15 cellular contexts compared by ENCODE assay signal in the genomic region with DNA sequence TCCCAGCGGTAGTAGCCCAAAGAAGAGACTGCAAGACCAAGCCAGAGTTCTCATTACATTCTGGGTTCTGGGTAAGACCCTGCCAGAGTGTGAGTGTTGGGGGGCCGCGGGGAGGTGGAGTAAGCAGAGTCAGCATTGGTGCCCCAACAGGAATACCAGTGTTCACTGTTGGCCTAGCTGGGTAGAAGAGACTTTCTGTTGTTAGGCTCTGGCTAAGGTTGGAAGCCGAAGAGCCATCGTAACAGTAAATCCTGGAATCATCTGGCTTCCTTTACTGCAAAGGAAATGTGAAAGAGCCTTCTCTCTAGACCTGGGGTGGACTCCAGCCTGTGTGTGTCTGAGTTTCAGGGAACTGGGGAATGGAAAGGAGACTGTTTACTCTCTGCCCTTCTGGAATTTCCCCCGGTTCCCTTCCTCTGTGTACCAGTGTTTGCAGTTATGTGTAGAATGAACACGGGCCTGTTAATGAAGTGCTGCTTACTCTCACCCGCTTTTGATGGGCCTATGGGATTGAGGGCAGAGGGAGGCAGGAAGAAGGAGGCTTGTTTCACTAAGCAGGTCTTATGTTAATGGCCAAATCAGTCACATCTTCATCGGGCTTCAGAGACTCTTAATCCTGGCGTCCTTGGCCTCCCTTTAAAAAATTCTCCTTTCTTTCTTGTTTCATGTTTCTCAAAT.
DNase-seq lines count a peak whose midpoint lies in the region; ATAC-seq and TF ChIP-seq lines count a peak whose summit lies in the region.
"Had no signal": no experiment of that assay in that cellular context is flagged by ENCODE, and none has a peak within 500 bp of the region (broad histone marks: within the 10 kb centered on the region; RNA-seq: fewer than 3 reads in every experiment).

No MANE protein-coding gene starts in this region.

- intact Hi-C loops in mucosa of descending colon (cut with DNase I, micrococcal nuclease): no loop called here

- H3K4me3 Mint-ChIP-seq in activated naive CD8-positive, alpha-beta T cell treated with anti-CD3 and anti-CD28 coated beads, Interleukin-2, amount 10 ng/mL, durations not matched to agents 7 days and 5 days: no peak overlapping the region
- no peak overlapping the region for H3K4me3 Mint-ChIP-seq in activated naive CD8-positive, alpha-beta T cell treated with anti-CD3 and anti-CD28 coated beads for 36 hours
- no peak overlapping the region for H3K4me3 Mint-ChIP-seq in type B pancreatic cell
- H3K4me3 Mint-ChIP-seq: activated naive CD4-positive, alpha-beta T cell treated with anti-CD3 and anti-CD28 coated beads, Interleukin-2, amount 10 ng/mL, durations not matched to agents 7 days and 5 days had no signal

- TF ChIP-seq CTCF in coronary artery (IDR thresholded peaks at IDR 0.05) (no peak), mucosa of descending colon (IDR thresholded peaks at IDR 0.05) (no peak), type B pancreatic cell (conservative IDR thresholded peaks at IDR 0.05) (no peak), GM13977 (IDR thresholded peaks at IDR 0.05; ENCODE audit: extremely low read depth, insufficient read depth, missing control alignments) (no peak)

- H3K27ac ChIP-seq in coronary artery: peak overlapping the region; percentile 34 to 71
- H3K27ac ChIP-seq: epithelial cell of prostate had no signal

- H3K4me1 Mint-ChIP-seq in activated naive CD8-positive, alpha-beta T cell treated with anti-CD3 and anti-CD28 coated beads, Interleukin-2, amount 10 ng/mL, durations not matched to agents 7 days and 5 days: peaks cover 9% of the 10 kb centered on the region
- H3K4me1 Mint-ChIP-seq in activated naive CD8-positive, alpha-beta T cell treated with anti-CD3 and anti-CD28 coated beads for 36 hours: peaks cover 10% of the 10 kb centered on the region
- H3K4me1 Mint-ChIP-seq in type B pancreatic cell (ENCODE audit: unreplicated experiment): peaks cover 38% of the 10 kb centered on the region

- no peak for ATAC-seq in activated naive CD8-positive, alpha-beta T cell treated with anti-CD3 and anti-CD28 coated beads, Interleukin-2, amount 10 ng/mL, durations not matched to agents 7 days and 5 days (ENCODE audit: low read depth)
- ATAC-seq in mucosa of descending colon (peak; percentile 60), HG02678 (IDR thresholded peaks at IDR 0.05; ENCODE audit: unreplicated experiment) (no peak)
- ATAC-seq: activated CD4-positive, CD25-positive, alpha-beta regulatory T cell treated with anti-CD3 and anti-CD28 coated beads, Interleukin-2, amount 50 U/mL, for 24 hours had no signal

- H3K9me3 Mint-ChIP-seq in activated naive CD8-positive, alpha-beta T cell treated with anti-CD3 and anti-CD28 coated beads, Interleukin-2, amount 10 ng/mL, durations not matched to agents 7 days and 5 days: no peaks in the 10 kb centered on the region
- no peaks in the 10 kb centered on the region for H3K9me3 Mint-ChIP-seq in activated naive CD8-positive, alpha-beta T cell treated with anti-CD3 and anti-CD28 coated beads for 36 hours
- H3K9me3 Mint-ChIP-seq in type B pancreatic cell: no peaks in the 10 kb centered on the region
- H3K9me3 Mint-ChIP-seq: activated naive CD4-positive, alpha-beta T cell treated with anti-CD3 and anti-CD28 coated beads, Interleukin-2, amount 10 ng/mL, durations not matched to agents 7 days and 5 days had no signal

- peaks cover 7% of the 10 kb centered on the region for H3K4me1 ChIP-seq in mucosa of descending colon (ENCODE audit: low read depth)

- H3K4me3 ChIP-seq in coronary artery (no peak overlapping the region), mucosa of descending colon (no peak overlapping the region)

- no peaks in the 10 kb centered on the region for H3K27me3 Mint-ChIP-seq in activated naive CD8-positive, alpha-beta T cell treated with anti-CD3 and anti-CD28 coated beads, Interleukin-2, amount 10 ng/mL, durations not matched to agents 7 days and 5 days
- H3K27me3 Mint-ChIP-seq in activated naive CD8-positive, alpha-beta T cell treated with anti-CD3 and anti-CD28 coated beads for 36 hours: no peaks in the 10 kb centered on the region
- H3K27me3 Mint-ChIP-seq in type B pancreatic cell: no peaks in the 10 kb centered on the region
- H3K27me3 Mint-ChIP-seq: activated naive CD4-positive, alpha-beta T cell treated with anti-CD3 and anti-CD28 coated beads, Interleukin-2, amount 10 ng/mL, durations not matched to agents 7 days and 5 days had no signal

- no peaks in the 10 kb centered on the region for H3K36me3 ChIP-seq in mucosa of descending colon (ENCODE audit: low read depth)

- H3K27ac Mint-ChIP-seq in activated naive CD8-positive, alpha-beta T cell treated with anti-CD3 and anti-CD28 coated beads, Interleukin-2, amount 10 ng/mL, durations not matched to agents 7 days and 5 days: peak overlapping the region; percentile 15
- H3K27ac Mint-ChIP-seq in activated naive CD8-positive, alpha-beta T cell treated with anti-CD3 and anti-CD28 coated beads for 36 hours: no peak overlapping the region
- peak overlapping the region; percentile 66 for H3K27ac Mint-ChIP-seq in type B pancreatic cell
- H3K27ac Mint-ChIP-seq: activated naive CD4-positive, alpha-beta T cell treated with anti-CD3 and anti-CD28 coated beads, Interleukin-2, amount 10 ng/mL, durations not matched to agents 7 days and 5 days had no signal

- in situ Hi-C loops in GM13977 (cut with MboI; ENCODE audit: low pct_unique_long_range_greater_than_20kb, low sequenced_read_pairs, unreplicated experiment): no loop called here

- DNase-seq in activated naive CD8-positive, alpha-beta T cell treated with anti-CD3 and anti-CD28 coated beads, Interleukin-2, amount 10 ng/mL, durations not matched to agents 7 days and 5 days: no peak
- no peak for DNase-seq in activated naive CD8-positive, alpha-beta T cell treated with anti-CD3 and anti-CD28 coated beads for 36 hours
- no peak for DNase-seq in coronary artery (ENCODE audit: low spot score)
- DNase-seq in mucosa of descending colon: no peak
- no peak for DNase-seq in type B pancreatic cell (ENCODE audit: extremely low spot score, unreplicated experiment)
- DNase-seq in GM13977 (ENCODE audit: low spot score): no peak
- no peak for DNase-seq in NCI-H524 treated with DMSO at 0.1 percent for 48 hours (lab: John Stamatoyannopoulos, UW)
- DNase-seq: activated naive CD4-positive, alpha-beta T cell treated with anti-CD3 and anti-CD28 coated beads, Interleukin-2, amount 10 ng/mL, durations not matched to agents 7 days and 5 days; H7; islet precursor cell; NCI-H226; SIG-M5 had no signal

- no peaks in the 10 kb centered on the region for H3K36me3 Mint-ChIP-seq in activated naive CD8-positive, alpha-beta T cell treated with anti-CD3 and anti-CD28 coated beads, Interleukin-2, amount 10 ng/mL, durations not matched to agents 7 days and 5 days
- no peaks in the 10 kb centered on the region for H3K36me3 Mint-ChIP-seq in activated naive CD8-positive, alpha-beta T cell treated with anti-CD3 and anti-CD28 coated beads for 36 hours
- peaks cover 11% of the 10 kb centered on the region for H3K36me3 Mint-ChIP-seq in type B pancreatic cell

- POLR2A ChIA-PET in activated naive CD8-positive, alpha-beta T cell treated with anti-CD3 and anti-CD28 coated beads, Interleukin-2, amount 10 ng/mL, durations not matched to agents 7 days and 5 days (lab: Charles Lee): no interaction called here

- H3K9me3 ChIP-seq in mucosa of descending colon: no peaks in the 10 kb centered on the region
